18 cellular contexts compared by ENCODE assay signal in genomic region chr6:4820704-4821276, GRCh38. TPM values are rescaled to one million over a fixed set of nuclear protein-coding genes. Genes with fewer than 3 reads are reported as not detected.
A peak's percentile ranks its signal among the peaks of the same experiment; 100 is the strongest.
DNase-seq lines count a peak whose midpoint lies in the region; ATAC-seq and TF ChIP-seq lines count a peak whose summit lies in the region.
"Had no signal": no experiment of that assay in that cellular context is flagged by ENCODE, and none has a peak within 500 bp of the region (broad histone marks: within the 10 kb centered on the region; RNA-seq: fewer than 3 reads in every experiment).

No MANE protein-coding gene starts in this region.

- H3K27ac ChIP-seq in ACC112 (ENCODE audit: low read depth, low read length), result peak overlapping the region; percentile 34; the same call in 1 of the 2 replicates
- H3K27ac ChIP-seq: lower lobe of right lung, upper lobe of left lung had no signal

- H3K27me3 ChIP-seq in ACC112 (ENCODE audit: insufficient read depth, low read length), result no peaks in the 10 kb centered on the region
- H3K27me3 ChIP-seq in BJ (ENCODE audit: control insufficient read depth, insufficient read depth, low read length), result no peaks in the 10 kb centered on the region
- H3K27me3 ChIP-seq: upper lobe of left lung had no signal

- H2AFZ ChIP-seq in ACC112 (ENCODE audit: low read length, unreplicated experiment), result no peak overlapping the region

- no peaks in the 10 kb centered on the region for H3K36me3 ChIP-seq in ACC112 (ENCODE audit: insufficient read depth, low read length)
- H3K36me3 ChIP-seq in BJ (ENCODE audit: control insufficient read depth, insufficient read depth, low read length), result no peaks in the 10 kb centered on the region
- H3K36me3 ChIP-seq: lower lobe of right lung, upper lobe of left lung had no signal

- CTCF ChIA-PET in BJ (lab: Yijun Ruan, JAX), result interaction anchor here (0.8 kb wide), 1 partner anchor 13 kb away, joined by 3 read pairs; no protein-coding TSS in a partner anchor

- H3K4me1 ChIP-seq in ACC112 (ENCODE audit: control insufficient read depth, insufficient read depth, low read length, unreplicated experiment), result peaks cover 22% of the 10 kb centered on the region
- H3K4me1 ChIP-seq: lower lobe of right lung, upper lobe of left lung had no signal

- peak; percentile 39 for DNase-seq in BJ (ENCODE audit: low read depth)
- peak; percentile 77 for DNase-seq in RPMI7951 (ENCODE audit: low read depth)
- peak; percentile 54 for DNase-seq in fibroblast of the conjunctiva (ENCODE audit: low read depth)
- DNase-seq: activated CD4-positive, alpha-beta T cell treated with anti-CD3 and anti-CD28 coated beads for 36 hours; activated naive CD8-positive, alpha-beta T cell treated with anti-CD3 and anti-CD28 coated beads for 36 hours; Calu3; dermis blood vessel endothelial cell; GF-D8; lower lobe of right lung; NCI-H1694 treated with DMSO at 0.1 percent for 48 hours; NCI-H446 treated with DMSO at 0.1 percent for 48 hours; nucleus accumbens; stimulated activated naive CD4-positive, alpha-beta T cell treated with Interleukin-2 at 50 U/mL for 16 hours had no signal

- peaks cover 92% of the 10 kb centered on the region for H3K79me2 ChIP-seq in ACC112 (ENCODE audit: control insufficient read depth, insufficient read depth, low read length, unreplicated experiment)

- no peak for ATAC-seq in GM18858 (IDR thresholded peaks at IDR 0.05; ENCODE audit: unreplicated experiment)
- no peak for ATAC-seq in HG03097 (IDR thresholded peaks at IDR 0.05; ENCODE audit: low FRiP score, unreplicated experiment)
- ATAC-seq in GM19324 (IDR thresholded peaks at IDR 0.05; ENCODE audit: low FRiP score, unreplicated experiment), result no peak
- ATAC-seq: activated CD4-positive, alpha-beta T cell treated with anti-CD3 and anti-CD28 coated beads for 36 hours; lower lobe of right lung had no signal

- no peak for TF ChIP-seq CTCF in BJ (IDR thresholded peaks at IDR 0.05; ENCODE audit: insufficient read depth, low read depth, low read length)

- POLR2A ChIA-PET in BJ (lab: Charles Lee), result no interaction called here

- H3K4me3 ChIP-seq in ACC112 (ENCODE audit: low read depth, low read length), result no peak overlapping the region
- H3K4me3 ChIP-seq in BJ (ENCODE audit: low read depth, low read length), result no peak overlapping the region
- H3K4me3 ChIP-seq: lower lobe of right lung, upper lobe of left lung had no signal

RNA-seq across cellular contexts. Expression of gene CDYL, which starts 44.6 kb away (rescaled TPM):
- polyA plus RNA-seq in BJ (2011; rRNA removed), result 21.6 and 21.9 TPM in 2 replicates
- polyA minus RNA-seq in BJ (2011; rRNA and poly(A)+ RNA removed), result 46.0 and 47.1 TPM in 2 replicates
- 16.8 and 23.2 TPM in 2 replicates for total RNA-seq in RPMI7951 (2014; rRNA removed; shearing (Covaris generic))
